ENCODE assay signal across 9 cellular contexts in genomic region chr4:59553063-59553738, GRCh38.
DNase-seq lines count a peak whose midpoint lies in the region; ATAC-seq and TF ChIP-seq lines count a peak whose summit lies in the region.
"Had no signal": no experiment of that assay in that cellular context is flagged by ENCODE, and none has a peak within 500 bp of the region (broad histone marks: within the 10 kb centered on the region; RNA-seq: fewer than 3 reads in every experiment).

No MANE protein-coding gene starts in this region.

- H4K20me1 ChIP-seq in neural progenitor cell (ENCODE audit: low read depth) = no peaks in the 10 kb centered on the region

- H3K4me2 ChIP-seq in neural progenitor cell = no peak overlapping the region

- DNase-seq in DMS53 treated with DMSO at 0.1 percent for 48 hours (lab: John Stamatoyannopoulos, UW; ENCODE audit: unreplicated experiment) = peak; percentile 49
- DNase-seq in LoVo (ENCODE audit: low spot score) = peak; percentile 35
- no peak for DNase-seq in aorta
- no peak for DNase-seq in neural progenitor cell (ENCODE audit: low spot score)
- no peak for DNase-seq in stimulated activated naive CD4-positive, alpha-beta T cell (lab: John Stamatoyannopoulos, UW)
- DNase-seq in cortex of kidney (lab: John Stamatoyannopoulos, UW) = no peak

- intact Hi-C loops in dendritic cell treated with granulocyte-macrophage colony-stimulating factor and Interleukin-4, amounts not matched to agents 40 ng/mL and 50 ng/mL, for 4 days (cut with micrococcal nuclease) = no loop called here
- intact Hi-C loops in aorta (cut with DNase I) = no loop called here

- no peaks in the 10 kb centered on the region for H3K9me3 Mint-ChIP-seq in dendritic cell treated with granulocyte-macrophage colony-stimulating factor and Interleukin-4, amounts not matched to agents 40 ng/mL and 50 ng/mL, for 4 days
- H3K9me3 Mint-ChIP-seq in neural progenitor cell = peaks cover 5% of the 10 kb centered on the region

- no peaks in the 10 kb centered on the region for H3K27me3 Mint-ChIP-seq in dendritic cell treated with granulocyte-macrophage colony-stimulating factor and Interleukin-4, amounts not matched to agents 40 ng/mL and 50 ng/mL, for 4 days
- no peaks in the 10 kb centered on the region for H3K27me3 Mint-ChIP-seq in neural progenitor cell (ENCODE audit: insufficient read depth, low read depth)
- H3K27me3 Mint-ChIP-seq: central memory CD8-positive, alpha-beta T cell had no signal

- TF ChIP-seq CTCF in neural progenitor cell (IDR thresholded peaks at IDR 0.05) = no peak

- peak overlapping the region; percentile 39 for H3K4me3 Mint-ChIP-seq in dendritic cell treated with granulocyte-macrophage colony-stimulating factor and Interleukin-4, amounts not matched to agents 40 ng/mL and 50 ng/mL, for 4 days
- no peak overlapping the region for H3K4me3 Mint-ChIP-seq in neural progenitor cell
- H3K4me3 Mint-ChIP-seq: central memory CD8-positive, alpha-beta T cell had no signal

- H3K4me3 ChIP-seq in aorta (ENCODE audit: low read length in 2 of 2) (peak overlapping the region; percentile 40 to 58), neural progenitor cell (no peak overlapping the region)

- no peaks in the 10 kb centered on the region for H3F3A ChIP-seq in neural progenitor cell (ENCODE audit: low read depth)

- no peak overlapping the region for H3K27ac Mint-ChIP-seq in dendritic cell treated with granulocyte-macrophage colony-stimulating factor and Interleukin-4, amounts not matched to agents 40 ng/mL and 50 ng/mL, for 4 days
- no peak overlapping the region for H3K27ac Mint-ChIP-seq in neural progenitor cell

- no peaks in the 10 kb centered on the region for H3K79me2 ChIP-seq in neural progenitor cell (ENCODE audit: low read depth)

- no peaks in the 10 kb centered on the region for H3K36me3 Mint-ChIP-seq in dendritic cell treated with granulocyte-macrophage colony-stimulating factor and Interleukin-4, amounts not matched to agents 40 ng/mL and 50 ng/mL, for 4 days (ENCODE audit: low read depth)
- H3K36me3 Mint-ChIP-seq in neural progenitor cell = no peaks in the 10 kb centered on the region

- H3K36me3 ChIP-seq in aorta (ENCODE audit: control insufficient read depth in 1 of 2, insufficient read depth in 2 of 2, low read length in 1 of 2) (no peaks in the 10 kb centered on the region), neural progenitor cell (no peaks in the 10 kb centered on the region)

- ATAC-seq in GM21576 (IDR thresholded peaks at IDR 0.05; ENCODE audit: unreplicated experiment) = peak; percentile 92
- ATAC-seq in aorta (ENCODE audit: low FRiP score) = no peak

- H2AFZ ChIP-seq in neural progenitor cell (replicated peaks) = no peak overlapping the region

- H3K4me1 ChIP-seq in aorta (ENCODE audit: control insufficient read depth in 1 of 2, insufficient read depth in 2 of 2, low read length in 2 of 2) = no peaks in the 10 kb centered on the region
- no peaks in the 10 kb centered on the region for H3K4me1 ChIP-seq in neural progenitor cell

- 18 to 25% methylated on average over 2 of the region's 2 CpGs for WGBS in aorta, 2 donors

- H3K27me3 ChIP-seq in aorta (ENCODE audit: control insufficient read depth in 1 of 2, insufficient read depth in 2 of 2, low read length in 1 of 2) = no peaks in the 10 kb centered on the region
- no peaks in the 10 kb centered on the region for H3K27me3 ChIP-seq in neural progenitor cell

- H3K27ac ChIP-seq in aorta (ENCODE audit: low read depth in 1 of 2, low read length in 2 of 2) = no peak overlapping the region
- H3K27ac ChIP-seq in neural progenitor cell = no peak overlapping the region

- peaks cover 10% of the 10 kb centered on the region for H3K4me1 Mint-ChIP-seq in dendritic cell treated with granulocyte-macrophage colony-stimulating factor and Interleukin-4, amounts not matched to agents 40 ng/mL and 50 ng/mL, for 4 days (ENCODE audit: low read depth)
- no peaks in the 10 kb centered on the region for H3K4me1 Mint-ChIP-seq in neural progenitor cell
- H3K4me1 Mint-ChIP-seq: central memory CD8-positive, alpha-beta T cell had no signal

- no peak overlapping the region for H3K9ac ChIP-seq in neural progenitor cell

- no peaks in the 10 kb centered on the region for H3K9me3 ChIP-seq in aorta (ENCODE audit: control insufficient read depth, low read length)
- no peaks in the 10 kb centered on the region for H3K9me3 ChIP-seq in neural progenitor cell (ENCODE audit: low read depth)

Comparison
In these comparisons a context has a peak if more than half of its experiments do, and no peak if none do; other contexts are left out.
1. DNase-seq: peak in DMS53 treated with DMSO at 0.1 percent for 48 hours (single experiment) and LoVo (single experiment); none in aorta (0 of 2), neural progenitor cell (single experiment), stimulated activated naive CD4-positive, alpha-beta T cell (0 of 6) and cortex of kidney (single experiment).